Comparison of ENCODE assay signal across 23 cellular contexts in genomic region chr12:52794479-52795331, GRCh38. TPM values are rescaled to one million over a fixed set of nuclear protein-coding genes. Genes with fewer than 3 reads are reported as not detected.
A peak's percentile ranks its signal among the peaks of the same experiment; 100 is the strongest.
DNase-seq lines count a peak whose midpoint lies in the region; ATAC-seq, FAIRE-seq and TF ChIP-seq lines count a peak whose summit lies in the region.
"Had no signal": no experiment of that assay in that cellular context is flagged by ENCODE, and none has a peak within 500 bp of the region (broad histone marks: within the 10 kb centered on the region; RNA-seq: fewer than 3 reads in every experiment).

No MANE protein-coding gene starts in this region.

- H3K4me1 ChIP-seq in PC-3 (ENCODE audit: insufficient read depth, low read length) (peaks cover 47% of the 10 kb centered on the region), small intestine (ENCODE audit: control insufficient read depth in 2 of 2, insufficient read depth in 1 of 2, low read depth in 1 of 2, low read length in 1 of 2) (peaks cover 0 to 3% of the 10 kb centered on the region in 2 donors), SK-N-SH (ENCODE audit: control insufficient read depth in 1 of 2, insufficient read depth in 2 of 2, low read depth in 1 of 2, low read length in 1 of 2) (no peaks in the 10 kb centered on the region)

- FAIRE-seq in small intestine (lab: Jason Lieb, UNC): no peak
- FAIRE-seq: G401.6, GM12891, HepG2 had no signal

- H3K36me3 ChIP-seq in PC-3 (ENCODE audit: low read depth, low read length) (no peaks in the 10 kb centered on the region), small intestine (ENCODE audit: control insufficient read depth in 2 of 2, insufficient read depth in 2 of 2, low read length in 2 of 2) (no peaks in the 10 kb centered on the region), SK-N-SH (replicated peaks in 1 of 2; ENCODE audit: control insufficient read depth in 1 of 2, insufficient read depth in 2 of 2, low read length in 1 of 2) (no peaks in the 10 kb centered on the region)
- H3K36me3 ChIP-seq: right atrium auricular region had no signal

- TF ChIP-seq RAD21 in SK-N-SH (IDR thresholded peaks at IDR 0.05; ENCODE audit: low read length): no peak

- no peaks in the 10 kb centered on the region for H3F3A ChIP-seq in PC-3 (ENCODE audit: low read length, unreplicated experiment)
- H3F3A ChIP-seq in SK-N-SH (replicated peaks; ENCODE audit: insufficient read depth): no peaks in the 10 kb centered on the region

- H2AFZ ChIP-seq in PC-3 (ENCODE audit: low read length) (no peak overlapping the region), SK-N-SH (ENCODE audit: low read depth) (no peak overlapping the region)

- no peak for TF ChIP-seq EP300 in SK-N-SH (IDR thresholded peaks at IDR 0.05; ENCODE audit: borderline replicate concordance in 1 of 2, low read depth in 1 of 2, low read length in 1 of 2)

- no TSS peak for BruUV-seq in PC-3 (replicated peaks; lab: Mats Ljungman, UMichigan)

- TF ChIP-seq CTCF in PC-3 (conservative IDR thresholded peaks at IDR 0.05; ENCODE audit: low read depth, low read length): no peak
- TF ChIP-seq CTCF in fibroblast of villous mesenchyme (IDR thresholded peaks at IDR 0.05; ENCODE audit: insufficient read depth, low read depth, low read length): no peak
- TF ChIP-seq CTCF in dorsolateral prefrontal cortex (IDR thresholded peaks at IDR 0.05 in 54 of 56, conservative IDR thresholded peaks at IDR 0.05 in 2 of 56; ENCODE audit: low read depth in 1 of 56, partially characterized antibody in 56 of 56): no peak
- no peak for TF ChIP-seq CTCF in SK-N-SH (IDR thresholded peaks at IDR 0.05)

- no peaks in the 10 kb centered on the region for H3K27me3 ChIP-seq in PC-3 (ENCODE audit: low read length)
- H3K27me3 ChIP-seq in dorsolateral prefrontal cortex: peaks cover 0 to 30% (median 6%) of the 10 kb centered on the region in 45 donors
- peaks cover 0 to 7% of the 10 kb centered on the region in 2 donors for H3K27me3 ChIP-seq in small intestine (ENCODE audit: control insufficient read depth in 2 of 2, insufficient read depth in 2 of 2, low read length in 2 of 2)
- peaks cover 18% of the 10 kb centered on the region; the same call in 1 of the 2 replicates for H3K27me3 ChIP-seq in SK-N-SH (ENCODE audit: insufficient read depth)
- H3K27me3 ChIP-seq: right atrium auricular region had no signal

- H3K79me2 ChIP-seq in PC-3 (ENCODE audit: low read length): no peaks in the 10 kb centered on the region
- no peaks in the 10 kb centered on the region for H3K79me2 ChIP-seq in SK-N-SH (ENCODE audit: insufficient read depth)

- H3K9me2 ChIP-seq in PC-3 (replicated peaks; ENCODE audit: low read length): no peaks in the 10 kb centered on the region
- no peaks in the 10 kb centered on the region for H3K9me2 ChIP-seq in SK-N-SH

- H3K4me3 ChIP-seq in PC-3 (ENCODE audit: low read length) (no peak overlapping the region), fibroblast of villous mesenchyme (ENCODE audit: low read depth, low read length) (no peak overlapping the region), dorsolateral prefrontal cortex (no peak overlapping the region), small intestine (ENCODE audit: low read depth in 1 of 2, low read length in 2 of 2) (no peak overlapping the region), SK-N-SH (ENCODE audit: low read depth in 2 of 2, low read length in 1 of 2) (no peak overlapping the region)
- H3K4me3 ChIP-seq: right atrium auricular region had no signal

- WGBS in small intestine, 3 donors: 81 to 90% (median 83%) methylated on average over 5 of the region's 5 CpGs
- 28% methylated on average over 5 of the region's 5 CpGs for WGBS in SK-N-SH (ENCODE audit: low lambda C conversion rate)

- DNase-seq in ACHN (peak; percentile 12), GM04503 (ENCODE audit: low read depth) (peak; percentile 21), PC-3 (peak; percentile 85), fibroblast of villous mesenchyme (ENCODE audit: low read depth) (peak; percentile 30), dorsolateral prefrontal cortex (no peak), small intestine (no peak), DMS 273 treated with DMSO at 0.1 percent for 48 hours (lab: John Stamatoyannopoulos, UW) (no peak), SK-N-SH (no peak)
- DNase-seq: activated CD4-positive, alpha-beta memory T cell treated with anti-CD3 and anti-CD28 coated beads, Interleukin-2, amount 10 ng/mL, durations not matched to agents 7 days and 5 days; effector CD8-positive, alpha-beta T cell; hypothalamus; NCI-H2029 treated with DMSO at 0.1 percent for 48 hours; NCI-H69; T-helper 1 cell had no signal

- intact Hi-C loops in PC-3 (cut with micrococcal nuclease) (no loop called here), dorsolateral prefrontal cortex (cut with DNase I) (no loop called here)

- in situ Hi-C loops in ACHN (cut with HindIII; ENCODE audit: low pct_ligation_motif_present, low pct_unique_long_range_greater_than_20kb, low sequenced_read_pairs): no loop called here

- H3K9ac ChIP-seq in PC-3 (ENCODE audit: low read length) (peak overlapping the region; percentile 71), SK-N-SH (no peak overlapping the region)

- H3K4me2 ChIP-seq in PC-3 (ENCODE audit: low read length): peak overlapping the region; percentile 32; the same call in 1 of the 2 replicates
- no peak overlapping the region for H3K4me2 ChIP-seq in SK-N-SH

- H3K9me3 ChIP-seq in PC-3 (ENCODE audit: low read length) (no peaks in the 10 kb centered on the region), small intestine (ENCODE audit: control insufficient read depth, low read depth) (no peaks in the 10 kb centered on the region), SK-N-SH (no peaks in the 10 kb centered on the region)
- H3K9me3 ChIP-seq: right atrium auricular region had no signal

- POLR2A ChIA-PET in PC-3 (lab: Charles Lee; ENCODE audit: unreplicated experiment) (no interaction called here), SK-N-SH (lab: Yijun Ruan, JAX) (no interaction called here)

- CTCF ChIA-PET in PC-3 (lab: Charles Lee): interaction anchor here (1.0 kb wide), 1 partner anchor 85 kb away, joined by 7 read pairs; no protein-coding TSS in a partner anchor
- CTCF ChIA-PET in SK-N-SH (lab: Yijun Ruan, JAX): no interaction called here

- ATAC-seq in PC-3: peak; percentile 43
- ATAC-seq: HepG2 had no signal

- H3K27ac ChIP-seq in PC-3 (ENCODE audit: low read length): peak overlapping the region; percentile 96
- no peak overlapping the region for H3K27ac ChIP-seq in dorsolateral prefrontal cortex
- H3K27ac ChIP-seq in small intestine (ENCODE audit: low read depth in 1 of 2, low read length in 1 of 2): no peak overlapping the region
- no peak overlapping the region for H3K27ac ChIP-seq in SK-N-SH (ENCODE audit: low read depth in 2 of 2, low read length in 1 of 2)
- H3K27ac ChIP-seq: right atrium auricular region, RWPE1, VCaP had no signal

- H4K20me1 ChIP-seq in PC-3 (ENCODE audit: low read length) (no peaks in the 10 kb centered on the region), SK-N-SH (ENCODE audit: insufficient read depth) (no peaks in the 10 kb centered on the region)

TF ChIP-seq in SK-N-SH, 30 proteins besides CTCF, POLR2A, EP300 and RAD21 (continues in another document):
- TF ChIP-seq EZH2phosphoT487 (IDR thresholded peaks at IDR 0.05; ENCODE audit: borderline replicate concordance, low read depth): no peak

RNA-seq across cellular contexts. Expression of gene KRT3, which starts 1.2 kb away (rescaled TPM):
- total RNA-seq in PC-3 (2014; rRNA removed): 0.17 and 0.33 TPM in 2 replicates
- not detected in 2 replicates for total RNA-seq in fibroblast of villous mesenchyme
- total RNA-seq in dorsolateral prefrontal cortex: under 1 TPM in 1 of 120 experiments, not detected in 119; 0.21 TPM
- polyA plus RNA-seq in small intestine: not detected
- not detected in 2 replicates for polyA plus RNA-seq in SK-N-SH (2012; rRNA removed)
- polyA plus RNA-seq in SK-N-SH (2012; cell fraction: cytosol; rRNA removed): not detected in 2 replicates
- polyA plus RNA-seq in SK-N-SH (2012; cell fraction: nucleus; rRNA removed): not detected in 2 replicates
- total RNA-seq: activated CD4-positive, alpha-beta memory T cell treated with anti-CD3 and anti-CD28 coated beads, Interleukin-2, amount 10 ng/mL, durations not matched to agents 7 days and 5 days; activated T-cell treated with anti-CD3 and anti-CD28 coated beads, Interleukin-2, amount 50 U/mL, for 72 hours; HepG2; right atrium auricular region; subcutaneous adipose tissue had no signal
- polyA plus RNA-seq: adipose tissue, HepG2 had no signal

RNA-seq across cellular contexts. Expression of gene KRT76, which starts 17.6 kb away (rescaled TPM):
- total RNA-seq in PC-3 (2014; rRNA removed) (not detected in 2 replicates), fibroblast of villous mesenchyme (not detected in 2 replicates), dorsolateral prefrontal cortex (not detected)
- polyA plus RNA-seq in small intestine (not detected), SK-N-SH (2012; rRNA removed) (not detected in 2 replicates)
- polyA plus RNA-seq in SK-N-SH (2012; cell fraction: cytosol; rRNA removed): not detected in 2 replicates
- polyA plus RNA-seq in SK-N-SH (2012; cell fraction: nucleus; rRNA removed): not detected in 2 replicates
- total RNA-seq: activated CD4-positive, alpha-beta memory T cell treated with anti-CD3 and anti-CD28 coated beads, Interleukin-2, amount 10 ng/mL, durations not matched to agents 7 days and 5 days; activated T-cell treated with anti-CD3 and anti-CD28 coated beads, Interleukin-2, amount 50 U/mL, for 72 hours; HepG2; right atrium auricular region; subcutaneous adipose tissue had no signal
- polyA plus RNA-seq: adipose tissue, HepG2 had no signal

RNA-seq across cellular contexts. Expression of gene KRT4, which starts 19.2 kb away (rescaled TPM):
- 20.7 and 23.0 TPM in 2 replicates for total RNA-seq in PC-3 (2014; rRNA removed)
- not detected in 2 replicates for total RNA-seq in fibroblast of villous mesenchyme
- not detected for total RNA-seq in dorsolateral prefrontal cortex
- polyA plus RNA-seq in small intestine: 10 to 100 TPM in 1 of 3 donors, 1 to 10 TPM in 2; 1.2 to 12.3 (median 7.6) TPM
- not detected in 2 replicates for polyA plus RNA-seq in SK-N-SH (2012; rRNA removed)
- polyA plus RNA-seq in SK-N-SH (2012; cell fraction: cytosol; rRNA removed): not detected in 2 replicates
- 0.06 TPM in 1 of 2 replicates, not detected in the other for polyA plus RNA-seq in SK-N-SH (2012; cell fraction: nucleus; rRNA removed)
- total RNA-seq: activated CD4-positive, alpha-beta memory T cell treated with anti-CD3 and anti-CD28 coated beads, Interleukin-2, amount 10 ng/mL, durations not matched to agents 7 days and 5 days; HepG2; right atrium auricular region; subcutaneous adipose tissue had no signal
- polyA plus RNA-seq: HepG2 had no signal

RNA-seq across cellular contexts. Expression of gene KRT79, which starts 39.4 kb away (rescaled TPM):
- total RNA-seq in PC-3 (2014; rRNA removed): 0.46 TPM in 1 of 2 replicates, not detected in the other
- total RNA-seq in fibroblast of villous mesenchyme: not detected in 2 replicates
- total RNA-seq in dorsolateral prefrontal cortex: not detected
- under 1 TPM in 1 of 3 donors, not detected in 2; 0.31 TPM for polyA plus RNA-seq in small intestine
- polyA plus RNA-seq in SK-N-SH (2012; rRNA removed): not detected in 2 replicates
- polyA plus RNA-seq in SK-N-SH (2012; cell fraction: cytosol; rRNA removed): not detected in 2 replicates
- polyA plus RNA-seq in SK-N-SH (2012; cell fraction: nucleus; rRNA removed): 0.04 TPM in 1 of 2 replicates, not detected in the other
- total RNA-seq: activated CD4-positive, alpha-beta memory T cell treated with anti-CD3 and anti-CD28 coated beads, Interleukin-2, amount 10 ng/mL, durations not matched to agents 7 days and 5 days; HepG2; right atrium auricular region had no signal

RNA-seq across cellular contexts. Expression of gene KRT78, which starts 54.1 kb away (rescaled TPM):
- 0.12 and 0.15 TPM in 2 replicates for total RNA-seq in PC-3 (2014; rRNA removed)
- not detected in 2 replicates for total RNA-seq in fibroblast of villous mesenchyme
- total RNA-seq in dorsolateral prefrontal cortex: 1 to 10 TPM in 1 of 120 experiments, not detected in 119; 1.7 TPM
- 1 to 10 TPM in 1 of 3 donors, under 1 TPM in 2; 0.30 to 1.8 (median 0.54) TPM for polyA plus RNA-seq in small intestine
- polyA plus RNA-seq in SK-N-SH (2012; rRNA removed): not detected in 2 replicates
- polyA plus RNA-seq in SK-N-SH (2012; cell fraction: cytosol; rRNA removed): not detected in 2 replicates
- polyA plus RNA-seq in SK-N-SH (2012; cell fraction: nucleus; rRNA removed): not detected in 2 replicates
- total RNA-seq: activated CD4-positive, alpha-beta memory T cell treated with anti-CD3 and anti-CD28 coated beads, Interleukin-2, amount 10 ng/mL, durations not matched to agents 7 days and 5 days; activated T-cell treated with anti-CD3 and anti-CD28 coated beads, Interleukin-2, amount 50 U/mL, for 72 hours; HepG2; right atrium auricular region; subcutaneous adipose tissue had no signal
- polyA plus RNA-seq: HepG2 had no signal

Comparison
In these comparisons a context has a peak if more than half of its experiments do, and no peak if none do; other contexts are left out.
1. DNase-seq: peak in ACHN (single experiment), GM04503 (single experiment), PC-3 (single experiment) and fibroblast of villous mesenchyme (single experiment); none in dorsolateral prefrontal cortex (0 of 10), small intestine (single experiment), DMS 273 treated with DMSO at 0.1 percent for 48 hours (single experiment) and SK-N-SH (single experiment).
2. RNA of gene KRT4, which starts 19.2 kb away (total RNA-seq): 20.7 to 23.0 TPM in PC-3; not detected in fibroblast of villous mesenchyme and not detected in dorsolateral prefrontal cortex; every median in the first group is over 10 times any median in the second.